Comparison of ENCODE assay signal across 8 cellular contexts in the genomic region with DNA sequence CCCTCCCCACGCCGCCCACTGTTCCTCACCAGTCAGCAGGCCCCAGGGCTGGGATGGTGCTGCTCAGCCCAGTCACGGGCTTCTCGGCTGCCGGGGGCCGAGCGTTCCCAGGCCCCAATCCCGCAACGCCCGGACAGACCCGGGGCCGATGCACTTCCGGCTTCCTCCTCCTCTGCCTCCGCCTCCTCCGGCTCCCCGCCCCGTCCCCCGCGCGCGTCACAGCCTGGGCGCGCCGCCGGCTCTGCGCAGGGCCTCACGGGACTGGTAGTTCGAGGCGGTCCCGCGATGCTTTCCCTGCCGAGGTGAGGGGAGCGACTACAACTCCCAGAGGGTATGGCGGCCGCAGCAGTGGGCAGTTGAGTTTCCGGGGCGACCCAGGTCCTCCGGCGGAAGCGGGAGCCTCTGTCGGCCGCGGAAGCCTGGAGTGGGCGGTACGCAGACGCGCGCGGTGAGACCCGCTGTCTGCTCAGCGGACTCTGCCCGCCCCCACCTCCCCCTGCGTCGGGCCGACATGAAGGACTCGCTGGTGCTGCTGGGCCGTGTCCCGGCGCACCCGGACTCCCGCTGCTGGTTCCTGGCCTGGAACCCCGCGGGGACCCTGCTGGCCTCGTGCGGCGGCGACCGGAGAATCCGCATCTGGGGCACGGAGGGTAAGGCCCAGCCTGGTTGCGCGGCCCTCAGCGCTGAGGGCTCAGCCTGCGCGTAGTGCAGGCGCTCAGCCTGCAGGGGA. TPM values are rescaled to one million over a fixed set of nuclear protein-coding genes. Genes with fewer than 3 reads are reported as not detected.
DNase-seq lines count a peak whose midpoint lies in the region; ATAC-seq, FAIRE-seq and TF ChIP-seq lines count a peak whose summit lies in the region.

A gene (plus strand): TSS at position 386 of the 730 bp plus-strand sequence. CDS start 126 bp downstream, at position 512.
A gene with protein sequence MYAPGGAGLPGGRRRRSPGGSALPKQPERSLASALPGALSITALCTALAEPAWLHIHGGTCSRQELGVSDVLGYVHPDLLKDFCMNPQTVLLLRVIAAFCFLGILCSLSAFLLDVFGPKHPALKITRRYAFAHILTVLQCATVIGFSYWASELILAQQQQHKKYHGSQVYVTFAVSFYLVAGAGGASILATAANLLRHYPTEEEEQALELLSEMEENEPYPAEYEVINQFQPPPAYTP (minus strand): TSS at position 158 of the 730 bp plus-strand sequence. CDS start 616 bp downstream, outside the sequence.

- peak; percentile 93 for ATAC-seq in GM21515 (IDR thresholded peaks at IDR 0.05; ENCODE audit: unreplicated experiment)

- H3K9me3 ChIP-seq in OCI-LY3 (ENCODE audit: insufficient read depth, low read length) (no peaks in the 10 kb centered on the region), endothelial cell of umbilical vein (replicated peaks; ENCODE audit: control insufficient read depth, insufficient read depth, low read length) (no peaks in the 10 kb centered on the region)

- H3K27ac ChIP-seq in OCI-LY3 (ENCODE audit: low read length) (peak within 1 kb of the TSS; percentile 42), endothelial cell of umbilical vein (ENCODE audit: insufficient read depth, low read depth, low read length) (peak within 1 kb of the TSS; percentile 63)

- peak; percentile 71 for TF ChIP-seq POLR2A in endothelial cell of umbilical vein (IDR thresholded peaks at IDR 0.05; ENCODE audit: low read depth, low read length)

- TSS peak; percentile 65 for BruUV-seq in endothelial cell of umbilical vein (replicated peaks; lab: Mats Ljungman, UMichigan)

- H3K79me2 ChIP-seq in OCI-LY3 (ENCODE audit: low read length) (peaks cover 43% of the 10 kb centered on the region), endothelial cell of umbilical vein (ENCODE audit: control insufficient read depth, insufficient read depth, low read length) (peaks cover 45% of the 10 kb centered on the region)

- dilution Hi-C loops in endothelial cell of umbilical vein (cut with MboI; ENCODE audit: extremely low pct_ligation_motif_present, low sequenced_read_pairs): no loop called here

- TF ChIP-seq CTCF in OCI-LY3 (IDR thresholded peaks at IDR 0.05; ENCODE audit: low read depth, low read length): no peak
- peak; percentile 26 to 62 for TF ChIP-seq CTCF in endothelial cell of umbilical vein (IDR thresholded peaks at IDR 0.05; ENCODE audit: extremely low read depth in 1 of 2, insufficient read depth in 1 of 2, low read depth in 1 of 2, low read length in 2 of 2)

- intact Hi-C loops in endothelial cell of umbilical vein (cut with micrococcal nuclease): loop anchor here (1.0 to 5.0 kb wide), 4 partner anchors 41 to 476 kb away; a partner anchor contains a TSS

- POLR2A ChIA-PET in endothelial cell of umbilical vein (lab: Charles Lee): interaction anchor here (0.9 to 1.2 kb wide), 2 partner anchors 11 to 58 kb away, joined by 3 read pairs; no protein-coding TSS in a partner anchor

- H3K4me1 ChIP-seq in OCI-LY3 (ENCODE audit: low read length) (peaks cover 14% of the 10 kb centered on the region), endothelial cell of umbilical vein (ENCODE audit: control insufficient read depth, extremely low read depth, insufficient read depth, low read length) (peaks cover 21% of the 10 kb centered on the region)

- CTCF ChIA-PET in endothelial cell of umbilical vein (lab: Charles Lee): interaction anchor here (0.7 to 2.2 kb wide), 9 partner anchors 12 to 244 kb away, joined by 3 to 27 read pairs (median 5); a partner anchor contains a TSS

- H3K4me2 ChIP-seq in OCI-LY3 (ENCODE audit: low read length) (peak within 1 kb of the TSS; percentile 96), endothelial cell of umbilical vein (ENCODE audit: insufficient read depth, low read length) (peak within 1 kb of the TSS; percentile 91)

- peaks cover 30% of the 10 kb centered on the region for H3K36me3 ChIP-seq in OCI-LY3 (replicated peaks; ENCODE audit: low read depth, low read length)
- peaks cover 11 to 23% of the 10 kb centered on the region in 2 experiments for H3K36me3 ChIP-seq in endothelial cell of umbilical vein (ENCODE audit: control insufficient read depth in 2 of 2, extremely low read depth in 1 of 2, insufficient read depth in 2 of 2, low read length in 2 of 2)

- H3K4me3 ChIP-seq in OCI-LY3 (ENCODE audit: low read length) (peak within 1 kb of the TSS; percentile 96), endothelial cell of umbilical vein (replicated peaks in 1 of 3; ENCODE audit: insufficient read depth in 1 of 3, low read depth in 1 of 3, low read length in 3 of 3) (peak within 1 kb of the TSS; percentile 73 to 92 (median 91))

- peak within 1 kb of the TSS; percentile 46 for H2AFZ ChIP-seq in OCI-LY3 (ENCODE audit: low read depth, low read length)
- H2AFZ ChIP-seq in endothelial cell of umbilical vein (ENCODE audit: low read depth, low read length): peak within 1 kb of the TSS; percentile 68

- peak; percentile 99 for DNase-seq in DMS 273 (lab: John Stamatoyannopoulos, UW; ENCODE audit: unreplicated experiment)
- DNase-seq in HuH-7 (ENCODE audit: low spot score): peak; percentile 97
- DNase-seq in activated CD8-positive, alpha-beta memory T cell treated with anti-CD3 and anti-CD28 coated beads, Interleukin-2, amount 50 U/mL, for 48 hours: peak; percentile 99
- peak; percentile 99 for DNase-seq in endothelial cell of umbilical vein (ENCODE audit: low read depth, low spot score)
- peak; percentile 95 for DNase-seq in middle frontal gyrus (ENCODE audit: extremely low spot score, low spot score)
- peak; percentile 98 for DNase-seq in stimulated activated CD8-positive, alpha-beta memory T cell treated with anti-CD3 and anti-CD28 coated beads, Interleukin-2, amount 100 ng/mL, for 48 hours (ENCODE audit: low read depth in 2 of 2)

- H4K20me1 ChIP-seq in OCI-LY3 (ENCODE audit: insufficient read depth, low read length): peaks cover 10% of the 10 kb centered on the region; the same call in 1 of the 2 replicates
- H4K20me1 ChIP-seq in endothelial cell of umbilical vein (replicated peaks; ENCODE audit: control insufficient read depth, extremely low read depth, insufficient read depth, low read length): no peaks in the 10 kb centered on the region

- H3K9ac ChIP-seq in OCI-LY3 (ENCODE audit: low read length): peak within 1 kb of the TSS; percentile 92
- H3K9ac ChIP-seq in endothelial cell of umbilical vein (replicated peaks; ENCODE audit: extremely low read depth, insufficient read depth, low read length): peak within 1 kb of the TSS; percentile 77

- H3K9me1 ChIP-seq in endothelial cell of umbilical vein (replicated peaks; ENCODE audit: control insufficient read depth, extremely low read depth, insufficient read depth, low read length): no peaks in the 10 kb centered on the region

- peak; percentile 97 for FAIRE-seq in endothelial cell of umbilical vein (lab: Jason Lieb, UNC)

- no peaks in the 10 kb centered on the region for H3K27me3 ChIP-seq in OCI-LY3 (ENCODE audit: low read depth, low read length)
- no peaks in the 10 kb centered on the region for H3K27me3 ChIP-seq in endothelial cell of umbilical vein (ENCODE audit: control insufficient read depth in 2 of 2, insufficient read depth in 2 of 2, low read length in 2 of 2)

TF ChIP-seq in endothelial cell of umbilical vein, 7 proteins besides CTCF, POLR2A, EP300 and RAD21:
- peak; percentile 46 for TF ChIP-seq POLR2AphosphoS5 (IDR thresholded peaks at IDR 0.05; ENCODE audit: insufficient read depth, low read depth, low read length)
- TF ChIP-seq EZH2 (IDR thresholded peaks at IDR 0.05; ENCODE audit: borderline replicate concordance, low read depth, low read length, severe bottlenecking): no peak

RNA-seq across cellular contexts. Expression of the first gene that starts in this region (rescaled TPM):
- 64.3 and 70.7 TPM in 2 replicates for total RNA-seq in endothelial cell of umbilical vein
- polyA plus RNA-seq in endothelial cell of umbilical vein: 119 and 120 TPM in 2 replicates
- polyA plus RNA-seq in endothelial cell of umbilical vein (2011; cell fraction: cytosol; rRNA removed): 107 and 108 TPM in 2 replicates
- polyA plus RNA-seq in endothelial cell of umbilical vein (2011; cell fraction: nucleus; rRNA removed): 80.9 and 83.0 TPM in 2 replicates
- 71.2 and 74.6 TPM in 2 replicates for polyA plus RNA-seq in endothelial cell of umbilical vein (2012)
- 113 TPM in 2 replicates for polyA minus RNA-seq in endothelial cell of umbilical vein
- 74.0 TPM for polyA minus RNA-seq in endothelial cell of umbilical vein (2011; cell fraction: cytosol; rRNA and poly(A)+ RNA removed)
- polyA minus RNA-seq in endothelial cell of umbilical vein (2011; cell fraction: nucleus; rRNA and poly(A)+ RNA removed): 28.6 and 28.9 TPM in 2 replicates

RNA-seq across cellular contexts. Expression of the second gene that starts in this region (rescaled TPM):
- total RNA-seq in endothelial cell of umbilical vein: 41.5 and 48.4 TPM in 2 replicates
- 75.7 and 94.0 TPM in 2 replicates for polyA plus RNA-seq in endothelial cell of umbilical vein
- polyA plus RNA-seq in endothelial cell of umbilical vein (2011; cell fraction: cytosol; rRNA removed): 34.4 and 37.7 TPM in 2 replicates
- 19.7 and 23.1 TPM in 2 replicates for polyA plus RNA-seq in endothelial cell of umbilical vein (2011; cell fraction: nucleus; rRNA removed)
- 36.8 and 38.3 TPM in 2 replicates for polyA plus RNA-seq in endothelial cell of umbilical vein (2012)
- polyA minus RNA-seq in endothelial cell of umbilical vein: 80.1 and 89.1 TPM in 2 replicates
- polyA minus RNA-seq in endothelial cell of umbilical vein (2011; cell fraction: cytosol; rRNA and poly(A)+ RNA removed): 13.4 TPM
- polyA minus RNA-seq in endothelial cell of umbilical vein (2011; cell fraction: nucleus; rRNA and poly(A)+ RNA removed): 17.0 and 20.1 TPM in 2 replicates

Comparison
In these comparisons a context has a peak if more than half of its experiments do, and no peak if none do; other contexts are left out.
1. Peak in every context shown above with its lines: DNase-seq, ATAC-seq, H3K4me3 ChIP-seq and H3K27ac ChIP-seq.